17 cellular contexts compared by ENCODE assay signal in the genomic region with DNA sequence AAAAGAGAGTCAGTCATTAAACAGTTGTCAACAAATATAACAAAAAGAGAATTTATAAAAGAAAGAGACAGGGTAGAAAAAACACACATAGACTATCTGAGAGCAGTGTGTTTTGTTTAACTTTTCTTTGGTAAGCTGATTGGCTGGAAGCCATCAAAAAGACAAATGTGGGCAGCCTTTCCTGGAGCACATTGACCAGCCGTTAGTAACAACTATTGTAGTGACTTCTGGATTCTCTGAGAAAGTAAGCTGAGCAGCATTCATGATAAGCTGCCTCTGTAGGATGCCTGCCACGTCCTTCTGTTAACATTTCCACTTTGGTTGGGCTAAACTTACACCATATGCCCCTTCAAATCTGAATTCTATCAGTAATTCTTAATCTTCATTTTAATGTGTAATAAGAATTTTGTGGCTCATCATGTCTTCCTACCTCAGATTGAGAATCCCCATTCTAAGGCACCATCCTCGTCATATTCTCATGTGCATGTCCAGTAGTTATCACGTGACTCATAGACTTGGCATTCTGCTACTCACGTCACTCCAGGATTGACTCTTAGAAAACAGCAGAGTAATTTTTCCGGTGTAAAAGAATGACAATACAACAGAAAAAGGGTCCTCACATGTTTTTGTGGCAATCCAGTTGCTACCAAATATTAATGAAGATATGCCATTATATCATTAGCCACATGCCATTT. TPM values are rescaled to one million over a fixed set of nuclear protein-coding genes. Genes with fewer than 3 reads are reported as not detected.
A peak's percentile ranks its signal among the peaks of the same experiment; 100 is the strongest.
DNase-seq lines count a peak whose midpoint lies in the region; ATAC-seq and TF ChIP-seq lines count a peak whose summit lies in the region.
"Had no signal": no experiment of that assay in that cellular context is flagged by ENCODE, and none has a peak within 500 bp of the region (broad histone marks: within the 10 kb centered on the region; RNA-seq: fewer than 3 reads in every experiment).

No MANE protein-coding gene starts in this region.

- no peak for TF ChIP-seq CTCF in HFF-Myc (IDR thresholded peaks at IDR 0.05; ENCODE audit: low read depth, low read length, missing control alignments)
- TF ChIP-seq CTCF in astrocyte of the cerebellum (IDR thresholded peaks at IDR 0.05; ENCODE audit: low read depth, low read length, missing control alignments) = no peak
- TF ChIP-seq CTCF in GM10266 (IDR thresholded peaks at IDR 0.05; ENCODE audit: control insufficient read depth, insufficient read depth, low read depth, missing control alignments) = no peak

- intact Hi-C loops in activated CD4-positive, alpha-beta T cell treated with anti-CD3 and anti-CD28 coated beads for 36 hours (cut with DNase I, micrococcal nuclease) = no loop called here

- in situ Hi-C loops in astrocyte of the cerebellum (cut with HindIII; ENCODE audit: low sequenced_read_pairs) = loop anchor here (25.0 kb wide), 1 partner anchor 485 kb away; no protein-coding TSS in a partner anchor

- H3K27ac ChIP-seq in ACC112 (ENCODE audit: low read depth, low read length) = peak overlapping the region; percentile 82
- H3K27ac ChIP-seq: epithelial cell of prostate had no signal

- H3K4me3 ChIP-seq in ACC112 (ENCODE audit: low read depth, low read length) = peak overlapping the region; percentile 25; the same call in 1 of the 2 replicates
- H3K4me3 ChIP-seq in HFF-Myc (replicated peaks; ENCODE audit: low read depth, low read length) = no peak overlapping the region
- no peak overlapping the region for H3K4me3 ChIP-seq in astrocyte of the cerebellum (ENCODE audit: low read depth, low read length)

- H3K4me1 ChIP-seq in ACC112 (ENCODE audit: control insufficient read depth, insufficient read depth, low read length, unreplicated experiment) = peaks cover 11% of the 10 kb centered on the region
- H3K4me1 ChIP-seq: BE2C had no signal

- no peak overlapping the region for H3K27ac Mint-ChIP-seq in activated CD4-positive, alpha-beta T cell treated with anti-CD3 and anti-CD28 coated beads for 36 hours
- H3K27ac Mint-ChIP-seq: stimulated activated memory B cell treated with anti-CD40 and anti-IgM and Interleukin-4, amounts not matched to agents 10 μg/mL and 1 μg/mL and 100 μg/mL, for 72 hours had no signal

- H3K27me3 ChIP-seq in ACC112 (ENCODE audit: insufficient read depth, low read length) = no peaks in the 10 kb centered on the region
- H3K27me3 ChIP-seq: BE2C had no signal

- no peaks in the 10 kb centered on the region for H3K79me2 ChIP-seq in ACC112 (ENCODE audit: control insufficient read depth, insufficient read depth, low read length, unreplicated experiment)

- no peaks in the 10 kb centered on the region for H3K4me1 Mint-ChIP-seq in activated CD4-positive, alpha-beta T cell treated with anti-CD3 and anti-CD28 coated beads for 36 hours
- H3K4me1 Mint-ChIP-seq: stimulated activated memory B cell treated with anti-CD40 and anti-IgM and Interleukin-4, amounts not matched to agents 10 μg/mL and 1 μg/mL and 100 μg/mL, for 72 hours had no signal

- no peak for ATAC-seq in activated CD4-positive, alpha-beta T cell treated with anti-CD3 and anti-CD28 coated beads for 36 hours
- ATAC-seq: stimulated activated memory B cell treated with anti-CD40 and anti-IgM and Interleukin-4, amounts not matched to agents 10 μg/mL and 1 μg/mL and 100 μg/mL, for 72 hours had no signal

- POLR2A ChIA-PET in activated CD4-positive, alpha-beta T cell treated with anti-CD3 and anti-CD28 coated beads for 36 hours (lab: Charles Lee) = interaction anchor here (0.7 kb wide), 1 partner anchor 388 kb away, joined by 4 read pairs; no protein-coding TSS in a partner anchor

- no peaks in the 10 kb centered on the region for H3K36me3 Mint-ChIP-seq in activated CD4-positive, alpha-beta T cell treated with anti-CD3 and anti-CD28 coated beads for 36 hours (ENCODE audit: low read depth)
- H3K36me3 Mint-ChIP-seq: stimulated activated memory B cell treated with anti-CD40 and anti-IgM and Interleukin-4, amounts not matched to agents 10 μg/mL and 1 μg/mL and 100 μg/mL, for 72 hours had no signal

- H2AFZ ChIP-seq in ACC112 (ENCODE audit: low read length, unreplicated experiment) = peak overlapping the region; percentile 89

- CTCF ChIA-PET in activated CD4-positive, alpha-beta T cell treated with anti-CD3 and anti-CD28 coated beads for 36 hours (lab: Charles Lee) = no interaction called here

- DNase-seq in HFF-Myc (ENCODE audit: extremely low read depth, low read depth) (peak; percentile 19), astrocyte of the cerebellum (ENCODE audit: low read depth) (peak; percentile 50), hepatic stellate cell (ENCODE audit: low spot score) (peak; percentile 41), GM10266 (ENCODE audit: extremely low spot score) (no peak), NCI-H2029 (lab: John Stamatoyannopoulos, UW) (no peak)
- DNase-seq in stimulated activated CD4-positive, alpha-beta T cell treated with anti-CD3 and anti-CD28 coated beads, Interleukin-2, amount 100 ng/mL, for 48 hours = no peak
- no peak for DNase-seq in activated CD4-positive, alpha-beta T cell treated with anti-CD3 and anti-CD28 coated beads for 36 hours
- DNase-seq: activated CD8-positive, alpha-beta memory T cell treated with anti-CD3 and anti-CD28 coated beads, Interleukin-2, amount 50 U/mL, for 48 hours; amygdala; BE2C; MV-4-11; NCI-H446 treated with DMSO at 0.1 percent for 48 hours; Right ventricle myocardium superior; stimulated activated CD4-positive, alpha-beta T cell treated with anti-CD3 and anti-CD28 coated beads, Interleukin-1b, Interleukin-23, amount 100 ng/mL, for 48 hours had no signal

- H3K4me3 Mint-ChIP-seq in activated CD4-positive, alpha-beta T cell treated with anti-CD3 and anti-CD28 coated beads for 36 hours = no peak overlapping the region
- H3K4me3 Mint-ChIP-seq: stimulated activated memory B cell treated with anti-CD40 and anti-IgM and Interleukin-4, amounts not matched to agents 10 μg/mL and 1 μg/mL and 100 μg/mL, for 72 hours had no signal

- H3K27me3 Mint-ChIP-seq in activated CD4-positive, alpha-beta T cell treated with anti-CD3 and anti-CD28 coated beads for 36 hours = peaks cover 14% of the 10 kb centered on the region

- H3K9me3 Mint-ChIP-seq in activated CD4-positive, alpha-beta T cell treated with anti-CD3 and anti-CD28 coated beads for 36 hours (ENCODE audit: low read depth) = no peaks in the 10 kb centered on the region

- H3K36me3 ChIP-seq in ACC112 (ENCODE audit: insufficient read depth, low read length) = no peaks in the 10 kb centered on the region
- H3K36me3 ChIP-seq: BE2C had no signal

RNA-seq across cellular contexts. Expression of gene DNAJC10, which starts 43.4 kb away (rescaled TPM):
- 10 to 100 TPM; 41.7 to 48.9 TPM for total RNA-seq in activated CD4-positive, alpha-beta T cell treated with anti-CD3 and anti-CD28 coated beads for 36 hours

Comparison
In these comparisons a context has a peak if more than half of its experiments do, and no peak if none do; other contexts are left out.
1. DNase-seq: peak in HFF-Myc (single experiment), astrocyte of the cerebellum (single experiment) and hepatic stellate cell (single experiment); none in GM10266 (single experiment), stimulated activated CD4-positive, alpha-beta T cell treated with anti-CD3 and anti-CD28 coated beads, Interleukin-2, amount 100 ng/mL, for 48 hours (0 of 2), activated CD4-positive, alpha-beta T cell treated with anti-CD3 and anti-CD28 coated beads for 36 hours (single experiment) and NCI-H2029 (single experiment).